3 cellular contexts compared by ENCODE assay signal in the genomic region with DNA sequence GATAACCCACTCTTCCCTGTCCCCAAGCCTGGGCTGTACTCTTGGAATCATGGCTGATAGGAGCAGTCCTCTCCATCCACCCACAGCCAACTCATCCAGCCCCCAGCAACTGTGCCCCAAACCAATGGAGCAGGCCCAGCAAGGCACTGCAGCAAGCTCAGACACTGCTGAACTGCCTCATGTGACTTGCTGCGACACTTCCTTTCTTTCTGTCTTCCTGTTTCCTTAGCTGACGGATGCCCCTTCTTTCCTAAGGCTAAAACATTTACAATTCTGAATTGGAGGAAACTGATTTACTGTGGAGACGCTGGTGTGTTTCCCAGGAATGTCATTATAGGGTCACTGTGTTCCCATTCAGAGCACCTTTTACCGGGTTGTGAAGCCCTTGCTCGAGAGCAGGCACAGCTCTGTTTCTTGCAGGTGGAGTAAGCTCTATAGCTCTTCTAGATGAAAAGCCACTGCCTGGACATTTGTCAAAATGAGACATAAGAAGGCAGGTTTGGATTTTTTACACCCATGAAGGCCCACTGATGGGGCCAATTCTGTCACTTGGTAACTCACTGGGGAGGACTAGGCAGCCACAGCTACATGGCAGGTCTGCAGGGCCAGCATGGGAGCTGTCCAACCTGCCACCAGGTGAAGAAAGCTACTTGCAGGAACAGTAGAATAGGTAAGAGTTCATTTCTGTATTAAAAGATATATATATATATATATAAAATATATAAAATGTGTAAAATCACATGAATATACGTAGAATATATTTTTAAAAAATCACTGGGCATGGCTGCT.
TF ChIP-seq lines count a peak whose summit lies in the region.

No MANE protein-coding gene starts in this region.

TF ChIP-seq in liver, 16 proteins besides CTCF, POLR2A, EP300 and RAD21:
- no peak for TF ChIP-seq HNF4G (IDR thresholded peaks at IDR 0.05)
- no peak for TF ChIP-seq YY1 (IDR thresholded peaks at IDR 0.05)
- TF ChIP-seq HNF4A (conservative IDR thresholded peaks at IDR 0.05), result no peak
- TF ChIP-seq NR2F2 (IDR thresholded peaks at IDR 0.05), result peak; percentile 62
- TF ChIP-seq FOXA2 (IDR thresholded peaks at IDR 0.05), result no peak
- TF ChIP-seq GABPA (IDR thresholded peaks at IDR 0.05 in 1 of 2, conservative IDR thresholded peaks at IDR 0.05 in 1 of 2), result no peak
- peak; percentile 22 for TF ChIP-seq SP1 (IDR thresholded peaks at IDR 0.05)
- TF ChIP-seq, protein P1, sequence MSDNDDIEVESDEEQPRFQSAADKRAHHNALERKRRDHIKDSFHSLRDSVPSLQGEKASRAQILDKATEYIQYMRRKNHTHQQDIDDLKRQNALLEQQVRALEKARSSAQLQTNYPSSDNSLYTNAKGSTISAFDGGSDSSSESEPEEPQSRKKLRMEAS (IDR thresholded peaks at IDR 0.05), result peak; percentile 24
- TF ChIP-seq EGR1 (IDR thresholded peaks at IDR 0.05; ENCODE audit: low read depth in 2 of 2), result no peak

TF ChIP-seq in HepG2, 621 proteins besides CTCF, POLR2A, EP300 and RAD21:
- no peak for TF ChIP-seq SRY (CRISPR knock-in tag; IDR thresholded peaks at IDR 0.05)
- TF ChIP-seq ZNF780A (CRISPR knock-in tag; IDR thresholded peaks at IDR 0.05), result no peak
- no peak for TF ChIP-seq ZNF3 (CRISPR knock-in tag; IDR thresholded peaks at IDR 0.05)
- TF ChIP-seq JUNB (CRISPR knock-in tag; IDR thresholded peaks at IDR 0.05; ENCODE audit: borderline replicate concordance), result no peak
- TF ChIP-seq MAZ (IDR thresholded peaks at IDR 0.05; ENCODE audit: borderline replicate concordance, low read depth, low read length), result no peak
- no peak for TF ChIP-seq MAZ (CRISPR knock-in tag; IDR thresholded peaks at IDR 0.05; ENCODE audit: low read depth)
- TF ChIP-seq TOE1 (CRISPR knock-in tag; IDR thresholded peaks at IDR 0.05), result no peak
- no peak for TF ChIP-seq MEIS1 (CRISPR knock-in tag; IDR thresholded peaks at IDR 0.05; ENCODE audit: borderline replicate concordance)

TF ChIP-seq in endothelial cell of umbilical vein, 7 proteins besides CTCF, POLR2A, EP300 and RAD21:
- TF ChIP-seq EZH2 (IDR thresholded peaks at IDR 0.05; ENCODE audit: borderline replicate concordance, low read depth, low read length, severe bottlenecking) (no peak), GATA2 (IDR thresholded peaks at IDR 0.05; ENCODE audit: insufficient read depth, insufficient read length, low read depth, low read length) (no peak), POLR2AphosphoS5 (IDR thresholded peaks at IDR 0.05; ENCODE audit: insufficient read depth, low read depth, low read length) (peak; percentile 37), MYC (IDR thresholded peaks at IDR 0.05; ENCODE audit: low read depth, low read length) (no peak)
- TF ChIP-seq, protein P1 (IDR thresholded peaks at IDR 0.05; ENCODE audit: insufficient read depth, insufficient read length), result peak; percentile 72
